8 cellular contexts compared by ENCODE assay signal in genomic region chr10:125064681-125065492, GRCh38.
DNase-seq lines count a peak whose midpoint lies in the region; ATAC-seq and TF ChIP-seq lines count a peak whose summit lies in the region.

No MANE protein-coding gene starts in this region.

- no TSS peak for BruUV-seq in Calu3 (replicated peaks; lab: Mats Ljungman, UMichigan)

- peaks cover 53 to 76% (median 63%) of the 10 kb centered on the region in 3 donors for H3K4me1 ChIP-seq in esophagus squamous epithelium

- H3K27ac ChIP-seq in esophagus squamous epithelium (peak overlapping the region; percentile 77 to 90 (median 84)), skin epidermis (peak overlapping the region in 18 of 21 experiments; percentile 11 to 66 (median 46)), caudate nucleus (ENCODE audit: low read depth, low read length) (no peak overlapping the region)

- peaks cover 40% of the 10 kb centered on the region for H3K4me1 Mint-ChIP-seq in Calu3 (ENCODE audit: low read depth, unreplicated experiment)

- intact Hi-C loops in Calu3 (cut with micrococcal nuclease; ENCODE audit: unreplicated experiment): loop anchor here (5.0 kb wide), 1 partner anchor 92 kb away; no protein-coding TSS in a partner anchor
- intact Hi-C loops in esophagus squamous epithelium (cut with DNase I): loop anchor here (10.0 kb wide), 1 partner anchor 90 kb away; no protein-coding TSS in a partner anchor

- ATAC-seq in HG03196 (IDR thresholded peaks at IDR 0.05; ENCODE audit: unreplicated experiment): peak; percentile 92

- CTCF ChIA-PET in Calu3 (lab: Charles Lee): interaction anchor here (1.3 kb wide), 1 partner anchor 17 kb away, joined by 6 read pairs; no protein-coding TSS in a partner anchor

- peak overlapping the region in 2 of 4 donors; percentile 4 to 36 for H3K4me3 ChIP-seq in esophagus squamous epithelium
- H3K4me3 ChIP-seq in skin epidermis: no peak overlapping the region

- H3K9me3 ChIP-seq in esophagus squamous epithelium: no peaks in the 10 kb centered on the region

- no peaks in the 10 kb centered on the region for H3K9me3 Mint-ChIP-seq in Calu3 (ENCODE audit: low read depth, unreplicated experiment)

- H3K27ac Mint-ChIP-seq in Calu3 (ENCODE audit: unreplicated experiment): peak overlapping the region; percentile 97

- no peaks in the 10 kb centered on the region for H3K27me3 ChIP-seq in esophagus squamous epithelium

- TF ChIP-seq POLR2A in esophagus squamous epithelium (IDR thresholded peaks at IDR 0.05): no peak

- no peak for TF ChIP-seq CTCF in Calu3 (IDR thresholded peaks at IDR 0.05; ENCODE audit: unreplicated experiment)
- TF ChIP-seq CTCF in esophagus squamous epithelium (IDR thresholded peaks at IDR 0.05): no peak

- H3K4me3 Mint-ChIP-seq in Calu3 (ENCODE audit: low read depth, unreplicated experiment): peak overlapping the region; percentile 64

- peaks cover 52% of the 10 kb centered on the region for H3K36me3 Mint-ChIP-seq in Calu3 (ENCODE audit: insufficient read depth, unreplicated experiment)

- no peaks in the 10 kb centered on the region for H3K27me3 Mint-ChIP-seq in Calu3 (ENCODE audit: unreplicated experiment)

- DNase-seq in Calu3: peak; percentile 53
- peak; percentile 70 for DNase-seq in GM19240 (ENCODE audit: insufficient read length, low spot score)
- peak; percentile 89 for DNase-seq in SIG-M5 treated with dmso at 0.1 percent for 504 hours (lab: John Stamatoyannopoulos, UW; ENCODE audit: unreplicated experiment)
- DNase-seq in esophagus squamous epithelium (lab: John Stamatoyannopoulos, UW): no peak
- DNase-seq in caudate nucleus (lab: John Stamatoyannopoulos, UW): no peak
- no peak for DNase-seq in occipital lobe (lab: John Stamatoyannopoulos, UW)

- 7 to 24% methylated on average over 8 of the region's 8 CpGs for WGBS in esophagus squamous epithelium, 2 donors

- H3K36me3 ChIP-seq in esophagus squamous epithelium: no peaks in the 10 kb centered on the region

Comparison
In these comparisons a context has a peak if more than half of its experiments do, and no peak if none do; other contexts are left out.
1. DNase-seq: peak in Calu3 (single experiment), GM19240 (single experiment) and SIG-M5 treated with dmso at 0.1 percent for 504 hours (single experiment); none in esophagus squamous epithelium (single experiment), caudate nucleus (0 of 61) and occipital lobe (single experiment).